Comparison of ENCODE assay signal across 17 cellular contexts in genomic region chr18:23822590-23823385, GRCh38.
DNase-seq lines count a peak whose midpoint lies in the region; ATAC-seq, FAIRE-seq and TF ChIP-seq lines count a peak whose summit lies in the region.
"Had no signal": no experiment of that assay in that cellular context is flagged by ENCODE, and none has a peak within 500 bp of the region (broad histone marks: within the 10 kb centered on the region; RNA-seq: fewer than 3 reads in every experiment).

No MANE protein-coding gene starts in this region.

- ATAC-seq in foreskin keratinocyte, result peak; percentile 44
- ATAC-seq in GM18861 (IDR thresholded peaks at IDR 0.05; ENCODE audit: unreplicated experiment), result no peak
- ATAC-seq in GM21576 (IDR thresholded peaks at IDR 0.05; ENCODE audit: unreplicated experiment), result no peak
- no peak for ATAC-seq in HG03432 (IDR thresholded peaks at IDR 0.05; ENCODE audit: unreplicated experiment)
- ATAC-seq: A549, T-helper 17 cell had no signal

- peak overlapping the region; percentile 3 for H2AFZ ChIP-seq in astrocyte (ENCODE audit: low read depth, low read length)

- H3K4me3 Mint-ChIP-seq in HFFc6 (no peak overlapping the region), astrocyte (ENCODE audit: unreplicated experiment) (no peak overlapping the region)
- H3K4me3 Mint-ChIP-seq: activated CD4-positive, alpha-beta T cell treated with anti-CD3 and anti-CD28 coated beads, Interleukin-2, amount 10 ng/mL, durations not matched to agents 24 days and 14 days; activated naive CD8-positive, alpha-beta T cell treated with anti-CD3 and anti-CD28 coated beads for 36 hours; T-helper 17 cell had no signal

- H3K9me3 ChIP-seq in astrocyte (ENCODE audit: insufficient read depth, low read depth, low read length), result no peaks in the 10 kb centered on the region
- H3K9me3 ChIP-seq: A549 had no signal

- no peaks in the 10 kb centered on the region for H3K36me3 ChIP-seq in astrocyte (ENCODE audit: insufficient read depth, low read length)

- H3K4me1 ChIP-seq in astrocyte (ENCODE audit: insufficient read depth, low read length) (peaks cover 15% of the 10 kb centered on the region), foreskin keratinocyte (peaks cover 50% of the 10 kb centered on the region)
- H3K4me1 ChIP-seq: A549 had no signal

- CTCF ChIA-PET in HEK293T (lab: Yijun Ruan, JAX), result interaction anchor here (0.5 kb wide), 1 partner anchor 70 kb away, joined by 4 read pairs; no protein-coding TSS in a partner anchor

- no peaks in the 10 kb centered on the region for H3K79me2 ChIP-seq in astrocyte (ENCODE audit: insufficient read depth, low read length)

- H3K27ac ChIP-seq in astrocyte (ENCODE audit: low read depth, low read length) (peak overlapping the region; percentile 32), foreskin keratinocyte (peak overlapping the region; percentile 24)
- H3K27ac ChIP-seq: A549, RWPE1 had no signal

- DNase-seq in A172 (ENCODE audit: low spot score) (peak; percentile 68), HFFc6 (peak; percentile 25), astrocyte (ENCODE audit: low read depth) (peak; percentile 83), foreskin keratinocyte (peak; percentile 80 to 92), HEK293T (ENCODE audit: extremely low spot score) (no peak)
- DNase-seq: activated CD4-positive, alpha-beta T cell treated with anti-CD3 and anti-CD28 coated beads, Interleukin-2, amount 10 ng/mL, durations not matched to agents 24 days and 14 days; activated naive CD8-positive, alpha-beta T cell treated with anti-CD3 and anti-CD28 coated beads for 36 hours; activated T-cell treated with anti-CD3 and anti-CD28 coated beads, Interleukin-2, amount 50 U/mL, for 1 hour; NCI-H2029 treated with DMSO at 0.1 percent for 48 hours; stimulated activated naive CD4-positive, alpha-beta T cell; T-helper 17 cell had no signal

- H3K27me3 Mint-ChIP-seq in HFFc6 (ENCODE audit: insufficient read depth) (peaks cover 2% of the 10 kb centered on the region; the same call in 1 of the 2 replicates), astrocyte (ENCODE audit: low read depth, unreplicated experiment) (peaks cover 2% of the 10 kb centered on the region)
- H3K27me3 Mint-ChIP-seq: activated naive CD8-positive, alpha-beta T cell treated with anti-CD3 and anti-CD28 coated beads for 36 hours had no signal

- H3K4me3 ChIP-seq in astrocyte (ENCODE audit: insufficient read depth, low read depth, low read length), result no peak overlapping the region
- H3K4me3 ChIP-seq: A549 had no signal

- no peaks in the 10 kb centered on the region for H3K9me3 Mint-ChIP-seq in HFFc6
- no peaks in the 10 kb centered on the region for H3K9me3 Mint-ChIP-seq in astrocyte (ENCODE audit: unreplicated experiment)
- H3K9me3 Mint-ChIP-seq: activated CD4-positive, alpha-beta T cell treated with anti-CD3 and anti-CD28 coated beads, Interleukin-2, amount 10 ng/mL, durations not matched to agents 24 days and 14 days; activated naive CD8-positive, alpha-beta T cell treated with anti-CD3 and anti-CD28 coated beads for 36 hours had no signal

- peaks cover 58% of the 10 kb centered on the region for H3K4me1 Mint-ChIP-seq in HFFc6 (ENCODE audit: low read depth)
- H3K4me1 Mint-ChIP-seq in astrocyte (ENCODE audit: low read depth, unreplicated experiment), result peaks cover 39% of the 10 kb centered on the region

- no peak overlapping the region for H3K9ac ChIP-seq in astrocyte (ENCODE audit: low read length)

- H3K4me2 ChIP-seq in astrocyte (ENCODE audit: low read length), result peak overlapping the region; percentile 40
- H3K4me2 ChIP-seq: A549 had no signal

- H4K20me1 ChIP-seq in astrocyte (ENCODE audit: insufficient read depth, low read length), result no peaks in the 10 kb centered on the region

- no peaks in the 10 kb centered on the region for H3K27me3 ChIP-seq in astrocyte (ENCODE audit: insufficient read depth, low read length)
- H3K27me3 ChIP-seq in foreskin keratinocyte, result no peaks in the 10 kb centered on the region

- H3K27ac Mint-ChIP-seq in HFFc6 (no peak overlapping the region), astrocyte (ENCODE audit: unreplicated experiment) (no peak overlapping the region)
- H3K27ac Mint-ChIP-seq: activated CD4-positive, alpha-beta T cell treated with anti-CD3 and anti-CD28 coated beads, Interleukin-2, amount 10 ng/mL, durations not matched to agents 24 days and 14 days; activated naive CD8-positive, alpha-beta T cell treated with anti-CD3 and anti-CD28 coated beads for 36 hours; T-helper 17 cell had no signal

- no peak for FAIRE-seq in astrocyte (lab: Jason Lieb, UNC)
- FAIRE-seq: A549, colon had no signal

- POLR2A ChIA-PET in HEK293T (lab: Yijun Ruan, JAX), result no interaction called here

- H3K36me3 Mint-ChIP-seq in HFFc6 (ENCODE audit: low read depth) (no peaks in the 10 kb centered on the region), astrocyte (ENCODE audit: low read depth, unreplicated experiment) (no peaks in the 10 kb centered on the region)
- H3K36me3 Mint-ChIP-seq: activated naive CD8-positive, alpha-beta T cell treated with anti-CD3 and anti-CD28 coated beads for 36 hours had no signal

- TF ChIP-seq CTCF in HFFc6 (IDR thresholded peaks at IDR 0.05), result no peak
- TF ChIP-seq CTCF in astrocyte (IDR thresholded peaks at IDR 0.05; ENCODE audit: insufficient read depth, low read depth, low read length), result no peak
- no peak for TF ChIP-seq CTCF in foreskin keratinocyte (conservative IDR thresholded peaks at IDR 0.05)

TF ChIP-seq in HEK293T, 16 proteins besides CTCF, POLR2A, EP300 and RAD21:
- TF ChIP-seq CTBP1 (IDR thresholded peaks at IDR 0.05; ENCODE audit: borderline replicate concordance), result no peak
- no peak for TF ChIP-seq FOXK2 (IDR thresholded peaks at IDR 0.05)
- TF ChIP-seq PKNOX1 (IDR thresholded peaks at IDR 0.05), result no peak
- TF ChIP-seq FOXA1 (IDR thresholded peaks at IDR 0.05), result no peak
- TF ChIP-seq ZNF384 (IDR thresholded peaks at IDR 0.05), result no peak
